In genomic region chr12:57456145-57456700, GRCh38 we compare ENCODE assay signal across 8 cellular contexts. TPM values are rescaled to one million over a fixed set of nuclear protein-coding genes. Genes with fewer than 3 reads are reported as not detected.
A peak's percentile ranks its signal among the peaks of the same experiment; 100 is the strongest.
DNase-seq lines count a peak whose midpoint lies in the region; ATAC-seq and TF ChIP-seq lines count a peak whose summit lies in the region.

No MANE protein-coding gene starts in this region.

- peak overlapping the region; percentile 5 for H3K4me3 ChIP-seq in NT2/D1 (ENCODE audit: insufficient read length, low read depth)
- H3K4me3 ChIP-seq in adipocyte (ENCODE audit: low read length), result no peak overlapping the region
- no peak overlapping the region for H3K4me3 ChIP-seq in kidney epithelial cell (ENCODE audit: low read depth, low read length)
- peak overlapping the region; percentile 22 for H3K4me3 ChIP-seq in thoracic aorta

- no peak overlapping the region; the same call in 1 of the 2 replicates for H3K4me3 Mint-ChIP-seq in HFFc6

- H3K27ac ChIP-seq in thoracic aorta, result no peak overlapping the region

- no peaks in the 10 kb centered on the region for H3K36me3 Mint-ChIP-seq in HFFc6 (ENCODE audit: low read depth)

- ATAC-seq in thoracic aorta (ENCODE audit: insufficient number of reproducible peaks, low FRiP score, low read depth) (no peak), HG02610 (IDR thresholded peaks at IDR 0.05; ENCODE audit: unreplicated experiment) (no peak)

- DNase-seq in NCI-H2227 (lab: John Stamatoyannopoulos, UW; ENCODE audit: unreplicated experiment) (peak; percentile 57), NCI-H2227 treated with DMSO at 0.1 percent for 48 hours (lab: John Stamatoyannopoulos, UW) (no peak), HFFc6 (peak; percentile 36), NT2/D1 (ENCODE audit: low read depth, low spot score) (peak; percentile 58), adipocyte (ENCODE audit: low read depth) (peak; percentile 48), kidney epithelial cell (ENCODE audit: low read depth) (no peak), thoracic aorta (ENCODE audit: low spot score) (no peak)

- no peaks in the 10 kb centered on the region for H3K9me3 Mint-ChIP-seq in HFFc6

- H3K27me3 Mint-ChIP-seq in HFFc6 (ENCODE audit: insufficient read depth), result peaks cover 6% of the 10 kb centered on the region

- TF ChIP-seq CTCF in HFFc6 (IDR thresholded peaks at IDR 0.05) (peak; percentile 84), kidney epithelial cell (IDR thresholded peaks at IDR 0.05; ENCODE audit: insufficient read depth, low read length, poor library complexity, severe bottlenecking) (peak; percentile 84), thoracic aorta (IDR thresholded peaks at IDR 0.05) (peak; percentile 47)

- H3K27ac Mint-ChIP-seq in HFFc6, result no peak overlapping the region

- H3K9ac ChIP-seq in NT2/D1 (ENCODE audit: insufficient read length, low read depth) (peak overlapping the region; percentile 38), adipocyte (ENCODE audit: low read length) (no peak overlapping the region)

- H3K27me3 ChIP-seq in NT2/D1 (ENCODE audit: insufficient read depth, insufficient read length) (no peaks in the 10 kb centered on the region), adipocyte (replicated peaks; ENCODE audit: control insufficient read depth, insufficient read depth, low read length) (peaks cover 7% of the 10 kb centered on the region), kidney epithelial cell (ENCODE audit: control insufficient read depth, insufficient read depth, low read length) (peaks cover 2% of the 10 kb centered on the region), thoracic aorta (replicated peaks; ENCODE audit: insufficient read depth) (no peaks in the 10 kb centered on the region)

- H3K4me1 ChIP-seq in NT2/D1 (ENCODE audit: insufficient read depth, insufficient read length) (peaks cover 31% of the 10 kb centered on the region), adipocyte (ENCODE audit: control insufficient read depth, insufficient read depth, low read length) (peaks cover 26% of the 10 kb centered on the region), thoracic aorta (ENCODE audit: control insufficient read depth in 1 of 2, low read depth in 2 of 2) (peaks cover 18 to 38% of the 10 kb centered on the region in 2 donors)

- H3K9me3 ChIP-seq in NT2/D1 (ENCODE audit: insufficient read depth, low read length) (no peaks in the 10 kb centered on the region), adipocyte (ENCODE audit: control insufficient read depth, low read length) (no peaks in the 10 kb centered on the region), thoracic aorta (no peaks in the 10 kb centered on the region)

- peaks cover 70% of the 10 kb centered on the region for H3K4me1 Mint-ChIP-seq in HFFc6 (ENCODE audit: low read depth)

- H3K36me3 ChIP-seq in NT2/D1 (ENCODE audit: insufficient read depth, insufficient read length, low read length) (no peaks in the 10 kb centered on the region), adipocyte (ENCODE audit: control insufficient read depth, insufficient read depth, low read length, severe bottlenecking) (no peaks in the 10 kb centered on the region), kidney epithelial cell (ENCODE audit: control insufficient read depth, insufficient read depth, low read length) (no peaks in the 10 kb centered on the region), thoracic aorta (no peaks in the 10 kb centered on the region)

RNA-seq across cellular contexts. Expression of gene INHBE, which starts 1.1 kb away (rescaled TPM):
- total RNA-seq in HFFc6 (2021; fragmentation: NEBNext Ultra II Directional; extraction: Animal tissue kit (Norgen Biotek cat#: 25700)), result under 1 TPM in 5 of 6 experiments, not detected in 1; 0.12 to 0.34 (median 0.18) TPM
- total RNA-seq in kidney epithelial cell (4.4 and 8.7 TPM in 2 replicates), thoracic aorta (not detected)

RNA-seq across cellular contexts. Expression of gene GLI1, which starts 3.4 kb away (rescaled TPM):
- 1 to 10 TPM; 3.9 to 5.8 (median 4.6) TPM for total RNA-seq in HFFc6 (2021; fragmentation: NEBNext Ultra II Directional; extraction: Animal tissue kit (Norgen Biotek cat#: 25700))
- total RNA-seq in kidney epithelial cell (1.6 TPM in 2 replicates), thoracic aorta (10 to 100 TPM in 1 of 2 donors, 1 to 10 TPM in 1; 1.7 to 13.0 TPM)

RNA-seq across cellular contexts. Expression of gene INHBC, which starts 21.6 kb away (rescaled TPM):
- not detected for total RNA-seq in HFFc6 (2021; fragmentation: NEBNext Ultra II Directional; extraction: Animal tissue kit (Norgen Biotek cat#: 25700))
- total RNA-seq in kidney epithelial cell (not detected in 2 replicates), thoracic aorta (not detected)

RNA-seq across cellular contexts. Expression of gene ARHGAP9, which starts 23.4 kb away (rescaled TPM):
- total RNA-seq in HFFc6 (2021; fragmentation: NEBNext Ultra II Directional; extraction: Animal tissue kit (Norgen Biotek cat#: 25700)), result under 1 TPM in 5 of 6 experiments, not detected in 1; 0.11 to 0.85 (median 0.21) TPM
- 1.1 and 2.9 TPM in 2 replicates for total RNA-seq in kidney epithelial cell
- 10 to 100 TPM; 32.0 to 32.5 TPM for total RNA-seq in thoracic aorta

RNA-seq across cellular contexts. Expression of gene R3HDM2, which starts 25.4 kb away (rescaled TPM):
- 10 to 100 TPM; 33.7 to 39.4 (median 37.9) TPM for total RNA-seq in HFFc6 (2021; fragmentation: NEBNext Ultra II Directional; extraction: Animal tissue kit (Norgen Biotek cat#: 25700))
- total RNA-seq in kidney epithelial cell, result 17.9 and 18.5 TPM in 2 replicates
- total RNA-seq in thoracic aorta, result 10 to 100 TPM; 26.5 to 62.4 TPM

Comparison
In these comparisons a context has a peak if more than half of its experiments do, and no peak if none do; other contexts are left out.
1. DNase-seq: peak in NCI-H2227 (single experiment), HFFc6 (single experiment), NT2/D1 (single experiment) and adipocyte (single experiment); none in NCI-H2227 treated with DMSO at 0.1 percent for 48 hours (single experiment), kidney epithelial cell (single experiment) and thoracic aorta (single experiment).
2. H3K4me3 ChIP-seq: peak in NT2/D1 (single experiment) and thoracic aorta (single experiment); none in adipocyte (single experiment) and kidney epithelial cell (single experiment).
3. Peak in every context shown above with its lines, with median percentiles within 50 percentile points of each other: CTCF ChIP-seq.